In the genomic region with DNA sequence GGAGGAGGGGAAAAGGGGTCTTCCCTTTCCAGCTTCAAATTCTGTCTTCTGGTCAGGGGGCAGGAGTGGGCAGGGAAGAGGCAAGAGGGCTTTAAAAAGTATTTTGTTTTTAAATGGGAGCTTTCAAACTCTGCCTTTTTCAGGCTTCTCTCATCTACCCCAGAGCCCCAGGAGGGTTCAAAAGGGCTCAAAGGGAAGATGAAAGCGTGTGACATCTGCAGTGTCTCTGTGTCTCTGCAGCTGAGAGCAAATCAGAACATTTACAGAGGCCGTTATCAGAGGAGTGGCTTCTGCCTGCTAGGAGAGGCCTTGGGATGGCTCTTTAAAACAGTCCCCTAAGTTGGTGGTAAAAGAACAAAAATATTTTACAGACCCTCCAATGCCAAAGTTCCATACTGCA, we compare ENCODE assay signal across 1 cellular context.
TF ChIP-seq lines count a peak whose summit lies in the region.

No MANE protein-coding gene starts in this region.

TF ChIP-seq in K562, 482 proteins besides CTCF, POLR2A, EP300 and RAD21:
- TF ChIP-seq POLR2B (IDR thresholded peaks at IDR 0.05; ENCODE audit: low read depth, partially characterized antibody), result no peak
- TF ChIP-seq GTF2F1 (IDR thresholded peaks at IDR 0.05; ENCODE audit: low read depth, low read length), result no peak
- TF ChIP-seq TGIF2 (CRISPR knock-in tag; IDR thresholded peaks at IDR 0.05), result no peak
- no peak for TF ChIP-seq BRD9 (IDR thresholded peaks at IDR 0.05; ENCODE audit: low read depth, partially characterized antibody)
- TF ChIP-seq, protein P1, sequence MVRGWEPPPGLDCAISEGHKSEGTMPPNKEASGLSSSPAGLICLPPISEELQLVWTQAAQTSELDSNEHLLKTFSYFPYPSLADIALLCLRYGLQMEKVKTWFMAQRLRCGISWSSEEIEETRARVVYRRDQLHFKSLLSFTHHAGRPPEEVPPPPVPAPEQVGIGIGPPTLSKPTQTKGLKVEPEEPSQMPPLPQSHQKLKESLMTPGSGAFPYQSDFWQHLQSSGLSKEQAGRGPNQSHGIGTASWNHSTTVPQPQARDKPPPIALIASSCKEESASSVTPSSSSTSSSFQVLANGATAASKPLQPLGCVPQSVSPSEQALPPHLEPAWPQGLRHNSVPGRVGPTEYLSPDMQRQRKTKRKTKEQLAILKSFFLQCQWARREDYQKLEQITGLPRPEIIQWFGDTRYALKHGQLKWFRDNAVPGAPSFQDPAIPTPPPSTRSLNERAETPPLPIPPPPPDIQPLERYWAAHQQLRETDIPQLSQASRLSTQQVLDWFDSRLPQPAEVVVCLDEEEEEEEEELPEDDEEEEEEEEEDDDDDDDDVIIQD (CRISPR knock-in tag; IDR thresholded peaks at IDR 0.05), result no peak
- TF ChIP-seq E2F1 (CRISPR knock-in tag; IDR thresholded peaks at IDR 0.05), result no peak
- TF ChIP-seq ATF4 (CRISPR knock-in tag; IDR thresholded peaks at IDR 0.05), result no peak
- TF ChIP-seq NFATC3 (IDR thresholded peaks at IDR 0.05), result no peak
- no peak for TF ChIP-seq POLR2AphosphoS5 (IDR thresholded peaks at IDR 0.05; ENCODE audit: control insufficient read depth, insufficient read depth, low read depth, low read length)
- TF ChIP-seq HCFC1 (IDR thresholded peaks at IDR 0.05; ENCODE audit: low read depth, low read length), result no peak
- no peak for TF ChIP-seq ZBTB17 (CRISPR knock-in tag; IDR thresholded peaks at IDR 0.05)
- TF ChIP-seq NR2C1 (IDR thresholded peaks at IDR 0.05), result no peak
- TF ChIP-seq NR2C1 (tag; IDR thresholded peaks at IDR 0.05), result no peak
- no peak for TF ChIP-seq ARID3A (IDR thresholded peaks at IDR 0.05; ENCODE audit: borderline replicate concordance, low read depth, low read length)
